In genomic region chr5:64526709-64527439, GRCh38 we compare ENCODE assay signal across 20 cellular contexts. TPM values are rescaled to one million over a fixed set of nuclear protein-coding genes. Genes with fewer than 3 reads are reported as not detected.
"Had no signal": no experiment of that assay in that cellular context is flagged by ENCODE, and none has a peak within 500 bp of the region (broad histone marks: within the 10 kb centered on the region; RNA-seq: fewer than 3 reads in every experiment).

No MANE protein-coding gene starts in this region.

- H3K4me3 Mint-ChIP-seq: naive thymus-derived CD4-positive, alpha-beta T cell; nephron progenitor cell; stimulated activated memory B cell treated with anti-CD40 and anti-IgM and Interleukin-4, amounts not matched to agents 10 μg/mL and 1 μg/mL and 100 μg/mL, for 72 hours; stimulated activated naive CD8-positive, alpha-beta T cell treated with anti-CD3 and anti-CD28 coated beads, Interleukin-15, Interleukin-2, amounts not matched to agents 100 ng/mL and 50 ng/mL, for 24 hours had no signal

- H3K27ac Mint-ChIP-seq: naive thymus-derived CD4-positive, alpha-beta T cell; nephron progenitor cell; stimulated activated memory B cell treated with anti-CD40 and anti-IgM and Interleukin-4, amounts not matched to agents 10 μg/mL and 1 μg/mL and 100 μg/mL, for 72 hours; stimulated activated naive CD8-positive, alpha-beta T cell treated with anti-CD3 and anti-CD28 coated beads, Interleukin-15, Interleukin-2, amounts not matched to agents 100 ng/mL and 50 ng/mL, for 24 hours had no signal

- DNase-seq: dorsolateral prefrontal cortex; effector CD8-positive, alpha-beta T cell; foreskin melanocyte; head of caudate nucleus; left colon; mesendoderm; naive thymus-derived CD4-positive, alpha-beta T cell; nephron progenitor cell; psoas muscle; retina; right lobe of liver; stimulated activated CD4-positive, alpha-beta T cell treated with anti-CD3 and anti-CD28 coated beads, Interleukin-1b, Interleukin-23, amount 100 ng/mL, for 48 hours; stimulated activated CD4-positive, alpha-beta T cell treated with anti-CD3 and anti-CD28 coated beads, Interleukin-4, amount 100 ng/mL, for 24 hours; tibial artery; upper lobe of left lung; uterus had no signal

- H3K9me3 Mint-ChIP-seq: naive thymus-derived CD4-positive, alpha-beta T cell; nephron progenitor cell; stimulated activated memory B cell treated with anti-CD40 and anti-IgM and Interleukin-4, amounts not matched to agents 10 μg/mL and 1 μg/mL and 100 μg/mL, for 72 hours; stimulated activated naive CD8-positive, alpha-beta T cell treated with anti-CD3 and anti-CD28 coated beads, Interleukin-15, Interleukin-2, amounts not matched to agents 100 ng/mL and 50 ng/mL, for 24 hours had no signal

- H3K4me1 Mint-ChIP-seq: naive thymus-derived CD4-positive, alpha-beta T cell; nephron progenitor cell; stimulated activated memory B cell treated with anti-CD40 and anti-IgM and Interleukin-4, amounts not matched to agents 10 μg/mL and 1 μg/mL and 100 μg/mL, for 72 hours had no signal

- H3K27me3 Mint-ChIP-seq: stimulated activated memory B cell treated with anti-CD40 and anti-IgM and Interleukin-4, amounts not matched to agents 10 μg/mL and 1 μg/mL and 100 μg/mL, for 72 hours; stimulated activated naive CD8-positive, alpha-beta T cell treated with anti-CD3 and anti-CD28 coated beads, Interleukin-15, Interleukin-2, amounts not matched to agents 100 ng/mL and 50 ng/mL, for 24 hours had no signal

- H3K36me3 Mint-ChIP-seq: naive thymus-derived CD4-positive, alpha-beta T cell; stimulated activated memory B cell treated with anti-CD40 and anti-IgM and Interleukin-4, amounts not matched to agents 10 μg/mL and 1 μg/mL and 100 μg/mL, for 72 hours had no signal

- ATAC-seq: left colon; naive thymus-derived CD4-positive, alpha-beta T cell; psoas muscle; right lobe of liver; stimulated activated memory B cell treated with anti-CD40 and anti-IgM and Interleukin-4, amounts not matched to agents 10 μg/mL and 1 μg/mL and 100 μg/mL, for 72 hours had no signal

RNA-seq across cellular contexts. Expression of gene RGS7BP, which starts 21.1 kb away (rescaled TPM):
- total RNA-seq: kidney epithelial cell; mononuclear cell; naive thymus-derived CD4-positive, alpha-beta T cell had no signal
